22 cellular contexts compared by ENCODE assay signal in the genomic region with DNA sequence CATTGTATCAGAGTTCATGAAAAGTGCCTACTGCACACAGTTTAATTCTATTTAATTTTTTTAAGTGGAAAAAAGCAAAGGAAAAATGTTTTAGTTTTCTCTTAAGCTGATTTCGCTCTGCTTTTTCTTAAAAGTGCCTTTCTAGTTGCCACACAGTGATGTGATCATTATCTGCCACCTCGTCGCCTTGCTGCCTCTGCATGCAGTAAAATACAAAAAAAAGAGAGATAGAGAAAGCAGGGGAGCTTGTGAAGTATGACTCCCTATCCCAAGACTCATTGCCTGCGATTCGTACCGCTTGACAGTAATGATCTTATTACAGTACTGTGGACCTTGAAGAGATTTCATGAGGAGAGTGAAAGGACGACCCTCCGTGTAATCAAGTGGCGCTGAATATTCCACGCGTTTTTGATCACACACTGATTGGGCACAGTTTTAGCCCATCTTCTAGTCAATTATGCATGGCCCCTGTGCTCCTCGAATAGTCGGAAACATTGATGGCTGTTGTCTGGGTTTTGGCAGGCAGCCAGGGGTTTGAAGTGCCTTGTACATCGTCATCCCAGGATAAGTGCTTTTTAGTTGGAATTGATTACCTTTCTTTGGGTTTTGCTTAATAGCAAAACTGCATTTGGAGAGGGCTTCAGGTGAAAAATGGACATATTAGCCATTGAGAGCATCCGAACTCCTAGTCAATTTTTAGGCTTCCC.
DNase-seq lines count a peak whose midpoint lies in the region; ATAC-seq, FAIRE-seq and TF ChIP-seq lines count a peak whose summit lies in the region.
"Had no signal": no experiment of that assay in that cellular context is flagged by ENCODE, and none has a peak within 500 bp of the region (broad histone marks: within the 10 kb centered on the region; RNA-seq: fewer than 3 reads in every experiment).

No MANE protein-coding gene starts in this region.

- no peak overlapping the region for H3K18ac ChIP-seq in mesenchymal stem cell (ENCODE audit: low read depth in 1 of 2, low read length in 2 of 2)

- H3K23ac ChIP-seq in mesenchymal stem cell (ENCODE audit: low read length in 2 of 2) = no peak overlapping the region

- no peak overlapping the region for H3K9ac ChIP-seq in mesenchymal stem cell (ENCODE audit: low read length)

- H2BK15ac ChIP-seq in mesenchymal stem cell (ENCODE audit: low read depth, poor library complexity, severe bottlenecking) = no peak overlapping the region

- H3K14ac ChIP-seq in mesenchymal stem cell (ENCODE audit: low read length in 2 of 2) = no peak overlapping the region

- H3K4me1 ChIP-seq in BE2C (peaks cover 3% of the 10 kb centered on the region), mesenchymal stem cell (ENCODE audit: control insufficient read depth, insufficient read depth, low read depth, low read length) (peaks cover 1% of the 10 kb centered on the region)
- H3K4me1 ChIP-seq: body of pancreas, esophagus squamous epithelium, testis had no signal

- H3K27me3 ChIP-seq in BE2C (no peaks in the 10 kb centered on the region), bronchial epithelial cell (ENCODE audit: control insufficient read depth, insufficient read depth, low read length) (no peaks in the 10 kb centered on the region), mesenchymal stem cell (ENCODE audit: control insufficient read depth in 1 of 2, insufficient read depth in 1 of 2, low read length in 2 of 2) (no peaks in the 10 kb centered on the region)
- H3K27me3 ChIP-seq: body of pancreas, esophagus squamous epithelium, testis had no signal

- H2AFZ ChIP-seq in mesenchymal stem cell (ENCODE audit: low read depth, low read length) = no peak overlapping the region

- H3K4ac ChIP-seq in mesenchymal stem cell (ENCODE audit: low read depth in 1 of 2, low read length in 2 of 2) = no peak overlapping the region

- no peak overlapping the region for H2AK5ac ChIP-seq in mesenchymal stem cell (ENCODE audit: low read length, severe bottlenecking)

- 92% methylated on average over 15 of the region's 15 CpGs for WGBS in mesenchymal stem cell

- H3K36me3 ChIP-seq in BE2C = no peaks in the 10 kb centered on the region
- peaks cover 1% of the 10 kb centered on the region for H3K36me3 ChIP-seq in bronchial epithelial cell (ENCODE audit: control insufficient read depth, insufficient read depth, low read length)
- peaks cover 14 to 29% of the 10 kb centered on the region in 2 experiments for H3K36me3 ChIP-seq in mesenchymal stem cell (ENCODE audit: control insufficient read depth in 1 of 2, insufficient read depth in 2 of 2, low read depth in 1 of 2, low read length in 2 of 2)

- H2BK12ac ChIP-seq in mesenchymal stem cell (ENCODE audit: low read length in 2 of 2) = no peak overlapping the region

- H3K4me3 ChIP-seq in BE2C (ENCODE audit: low read depth, low read length) (no peak overlapping the region), bronchial epithelial cell (ENCODE audit: low read depth, low read length) (no peak overlapping the region), mesenchymal stem cell (ENCODE audit: insufficient read depth in 1 of 2, low read depth in 1 of 2, low read length in 2 of 2) (no peak overlapping the region)
- H3K4me3 ChIP-seq: body of pancreas, esophagus squamous epithelium, testis had no signal

- H2BK120ac ChIP-seq in mesenchymal stem cell (ENCODE audit: low read depth, low read length) = no peak overlapping the region

- no peak overlapping the region for H4K91ac ChIP-seq in mesenchymal stem cell (ENCODE audit: low read length)

- no peak overlapping the region for H3K27ac ChIP-seq in mesenchymal stem cell (ENCODE audit: low read length, poor library complexity, severe bottlenecking)
- H3K27ac ChIP-seq: body of pancreas, esophagus squamous epithelium, testis, VCaP had no signal

- no peak overlapping the region for H4K8ac ChIP-seq in mesenchymal stem cell (ENCODE audit: low read length)

- peaks cover 6% of the 10 kb centered on the region for H3K79me1 ChIP-seq in mesenchymal stem cell (replicated peaks; ENCODE audit: low read length, poor library complexity, severe bottlenecking)

- H2BK5ac ChIP-seq in mesenchymal stem cell (ENCODE audit: low read depth, low read length, poor library complexity, severe bottlenecking) = no peak overlapping the region

- H3K9me3 ChIP-seq in BE2C (no peaks in the 10 kb centered on the region), mesenchymal stem cell (ENCODE audit: control insufficient read depth, low read length) (no peaks in the 10 kb centered on the region)
- H3K9me3 ChIP-seq: body of pancreas, esophagus squamous epithelium, testis had no signal

- DNase-seq in BE2C (peak; percentile 67), NCI-H1092 (lab: John Stamatoyannopoulos, UW) (peak; percentile 78), NCI-H2107 treated with DMSO at 0.1 percent for 48 hours (lab: John Stamatoyannopoulos, UW; ENCODE audit: unreplicated experiment) (peak; percentile 48), bronchial epithelial cell (ENCODE audit: low read depth) (no peak), mesenchymal stem cell (no peak), DMS53 treated with DMSO at 0.1 percent for 48 hours (lab: John Stamatoyannopoulos, UW; ENCODE audit: unreplicated experiment) (no peak)
- DNase-seq: activated CD8-positive, alpha-beta memory T cell treated with anti-CD3 and anti-CD28 coated beads, Interleukin-2, amount 50 U/mL, for 4 hours; body of pancreas; DND-41; esophagus squamous epithelium; Kasumi-1; midbrain; NCI-H526 treated with DMSO at 0.1 percent for 48 hours; nephron progenitor cell; Right ventricle myocardium superior; T-helper 2 cell; testis had no signal

- ATAC-seq in GM19035 (IDR thresholded peaks at IDR 0.05; ENCODE audit: unreplicated experiment) (no peak), HG03175 (IDR thresholded peaks at IDR 0.05; ENCODE audit: unreplicated experiment) (no peak)
- ATAC-seq: body of pancreas, left lobe of liver had no signal

- TF ChIP-seq CTCF in BE2C (IDR thresholded peaks at IDR 0.05; ENCODE audit: low read depth, low read length) = no peak
- no peak for TF ChIP-seq CTCF in bronchial epithelial cell (IDR thresholded peaks at IDR 0.05; ENCODE audit: insufficient read depth, low read length, severe bottlenecking)

- peak; percentile 40 for FAIRE-seq in bronchial epithelial cell (lab: Jason Lieb, UNC)
- FAIRE-seq: H54 had no signal

- no peak overlapping the region for H3K4me2 ChIP-seq in mesenchymal stem cell (ENCODE audit: low read length, poor library complexity, severe bottlenecking)

Comparison
In these comparisons a context has a peak if more than half of its experiments do, and no peak if none do; other contexts are left out.
1. DNase-seq: peak in BE2C (single experiment), NCI-H1092 (single experiment) and NCI-H2107 treated with DMSO at 0.1 percent for 48 hours (single experiment); none in bronchial epithelial cell (single experiment), mesenchymal stem cell (single experiment) and DMS53 treated with DMSO at 0.1 percent for 48 hours (single experiment).